In genomic region chr17:12983986-12984932, GRCh38 we compare ENCODE assay signal across 9 cellular contexts. TPM values are rescaled to one million over a fixed set of nuclear protein-coding genes. Genes with fewer than 3 reads are reported as not detected.
A peak's percentile ranks its signal among the peaks of the same experiment; 100 is the strongest.
DNase-seq lines count a peak whose midpoint lies in the region; ATAC-seq and TF ChIP-seq lines count a peak whose summit lies in the region.
"Had no signal": no experiment of that assay in that cellular context is flagged by ENCODE, and none has a peak within 500 bp of the region (broad histone marks: within the 10 kb centered on the region; RNA-seq: fewer than 3 reads in every experiment).

No MANE protein-coding gene starts in this region.

- H3K4me1 ChIP-seq in right lobe of liver = peaks cover 0 to 18% (median 7%) of the 10 kb centered on the region in 4 donors
- H3K4me1 ChIP-seq in testis = peaks cover 6% of the 10 kb centered on the region
- H3K4me1 ChIP-seq in BE2C = no peaks in the 10 kb centered on the region

- TF ChIP-seq POLR2A in right lobe of liver (IDR thresholded peaks at IDR 0.05) (no peak), testis (IDR thresholded peaks at IDR 0.05) (no peak)

- H3K27me3 ChIP-seq in right lobe of liver (no peaks in the 10 kb centered on the region), testis (no peaks in the 10 kb centered on the region), BE2C (no peaks in the 10 kb centered on the region)

- 20% methylated on average over 19 of the region's 22 CpGs for WGBS in right lobe of liver (ENCODE audit: insufficient coverage, low coverage, low lambda C conversion rate, missing lambda C conversion rate)
- WGBS in testis, 2 donors = 62 to 64% methylated on average over 19 to 22 of the region's 22 CpGs

- DNase-seq in HT1080 (ENCODE audit: low read depth) = peak; percentile 25
- DNase-seq in cardiac fibroblast (ENCODE audit: low read depth in 2 of 2) = peak; percentile 86 to 87
- peak; percentile 87 to 95 (median 90) for DNase-seq in right lobe of liver
- peak; percentile 53 for DNase-seq in testis
- DNase-seq in BE2C = no peak
- no peak for DNase-seq in HuH-7 (ENCODE audit: low spot score)

- H3K27ac ChIP-seq in right lobe of liver = peak overlapping the region; percentile 79 to 84 (median 83)
- peak overlapping the region in 1 of 2 donors; percentile 42 for H3K27ac ChIP-seq in testis

- H3K4me3 ChIP-seq in cardiac fibroblast (replicated peaks in 1 of 2; ENCODE audit: low read depth in 2 of 2, low read length in 2 of 2) = peak overlapping the region in 1 of 2 donors; percentile 10
- peak overlapping the region in 2 of 3 donors; percentile 23 to 29 for H3K4me3 ChIP-seq in right lobe of liver
- H3K4me3 ChIP-seq in testis = no peak overlapping the region
- no peak overlapping the region for H3K4me3 ChIP-seq in BE2C (ENCODE audit: low read depth, low read length)

- intact Hi-C loops in right lobe of liver (cut with DNase I) = no loop called here
- intact Hi-C loops in testis (cut with DNase I; ENCODE audit: low total_unique reads) = no loop called here

- H3K9me3 ChIP-seq in right lobe of liver (no peaks in the 10 kb centered on the region), testis (no peaks in the 10 kb centered on the region), BE2C (no peaks in the 10 kb centered on the region)

- TF ChIP-seq CTCF in cardiac fibroblast (IDR thresholded peaks at IDR 0.05; ENCODE audit: low read depth, low read length) (no peak), right lobe of liver (IDR thresholded peaks at IDR 0.05) (no peak), testis (IDR thresholded peaks at IDR 0.05) (no peak), BE2C (IDR thresholded peaks at IDR 0.05; ENCODE audit: low read depth, low read length) (no peak)

- H3K36me3 ChIP-seq in right lobe of liver (no peaks in the 10 kb centered on the region), testis (ENCODE audit: low read depth, missing control alignments) (no peaks in the 10 kb centered on the region), BE2C (no peaks in the 10 kb centered on the region)

- ATAC-seq in right lobe of liver (peak; percentile 89 to 96 (median 92)), GM18907 (IDR thresholded peaks at IDR 0.05; ENCODE audit: unreplicated experiment) (no peak), GM21825 (IDR thresholded peaks at IDR 0.05; ENCODE audit: unreplicated experiment) (no peak)
- ATAC-seq: activated CD4-positive, CD25-positive, alpha-beta regulatory T cell treated with anti-CD3 and anti-CD28 coated beads, Interleukin-2, amount 50 U/mL, for 24 hours had no signal

RNA-seq across cellular contexts. Expression of gene ELAC2, which starts 33.6 kb away (rescaled TPM):
- total RNA-seq in HT1080 (2014; rRNA removed; shearing (Covaris generic)) = 171 and 218 TPM in 2 replicates
- polyA plus RNA-seq in HT1080 (2015; cell fraction: cytosol; rRNA removed) = 50.9 and 56.3 TPM in 2 replicates
- polyA plus RNA-seq in HT1080 (2015; cell fraction: nucleus; rRNA removed) = 133 and 141 TPM in 2 replicates
- total RNA-seq in right lobe of liver (10 to 100 TPM; 28.7 to 72.8 (median 36.2) TPM), testis (100 to 1,000 TPM; 108 to 114 TPM)
- 65.0 TPM for polyA plus RNA-seq in testis (ENCODE audit: insufficient read depth, low read depth, low replicate concordance)
- 42.4 TPM for polyA plus RNA-seq in BE2C (2012; ENCODE audit: insufficient read depth, insufficient read length, low read depth)

Comparison
In these comparisons a context has a peak if more than half of its experiments do, and no peak if none do; other contexts are left out.
1. DNase-seq: peak in HT1080 (single experiment), cardiac fibroblast (2 of 2), right lobe of liver (3 of 3) and testis (single experiment); none in BE2C (single experiment) and HuH-7 (single experiment).
2. H3K4me3 ChIP-seq: peak in right lobe of liver (2 of 3); none in testis (0 of 2) and BE2C (single experiment).
3. ATAC-seq: peak in right lobe of liver (4 of 4); none in GM18907 (single experiment) and GM21825 (single experiment).